In the genomic region with DNA sequence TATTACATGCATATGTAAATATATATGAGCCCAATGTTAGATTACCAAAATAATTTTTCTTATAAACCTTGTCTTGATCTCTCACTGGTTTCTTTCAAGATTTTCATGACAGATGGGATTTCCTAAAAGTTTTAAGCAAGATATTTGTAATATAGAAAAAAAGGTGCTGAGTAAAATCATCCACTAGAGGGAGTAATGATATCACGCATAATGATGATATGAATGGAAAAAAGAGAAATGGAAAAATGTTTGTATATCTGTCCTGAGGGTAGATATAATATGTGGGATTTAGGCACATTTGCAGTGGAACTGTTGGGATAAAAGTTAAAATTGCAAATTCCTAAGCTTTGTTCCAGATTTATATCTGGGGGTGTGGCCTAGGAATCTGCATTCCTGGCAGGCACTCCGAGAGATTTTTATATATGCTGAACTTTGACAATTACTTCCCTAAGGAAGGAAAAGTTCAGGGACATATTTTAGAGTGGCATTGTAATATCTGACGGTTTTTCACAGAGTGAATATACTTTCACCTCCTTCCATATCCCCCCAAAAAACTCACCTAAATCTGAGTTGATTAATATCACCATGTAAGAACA, we compare ENCODE assay signal across 9 cellular contexts.
DNase-seq lines count a peak whose midpoint lies in the region; ATAC-seq and TF ChIP-seq lines count a peak whose summit lies in the region.
"Had no signal": no experiment of that assay in that cellular context is flagged by ENCODE, and none has a peak within 500 bp of the region (broad histone marks: within the 10 kb centered on the region; RNA-seq: fewer than 3 reads in every experiment).

No MANE protein-coding gene starts in this region.

- H3K27ac Mint-ChIP-seq in H9: no peak overlapping the region

- CTCF ChIA-PET in AG04450 (lab: Charles Lee): interaction anchor here (0.7 to 13.3 kb wide), 38 partner anchors 9 to 1543 kb away, joined by 3 to 361 read pairs (median 6); no protein-coding TSS in a partner anchor

- POLR2A ChIA-PET in AG04450 (lab: Yijun Ruan, JAX): no interaction called here

- WGBS in H9 (ENCODE audit: extremely low coverage, insufficient read length, low lambda C conversion rate): no CpG with 5 or more reads among the region's 3 CpGs
- 26 to 31% methylated on average over 3 of the region's 3 CpGs for WGBS in upper lobe of left lung, 2 donors

- H3K18ac ChIP-seq in H9 (ENCODE audit: insufficient read length, low read depth, low read length): no peak overlapping the region

- no peak overlapping the region for H3T11ph ChIP-seq in H9 (ENCODE audit: low read length)

- no peak overlapping the region for H3K4me2 ChIP-seq in H9 (ENCODE audit: insufficient read depth, insufficient read length, low read length)

- H3K27me3 ChIP-seq in AG04450 (ENCODE audit: control insufficient read depth, insufficient read depth, low read length) (no peaks in the 10 kb centered on the region), H9 (ENCODE audit: insufficient read depth, low read length) (no peaks in the 10 kb centered on the region), foreskin keratinocyte (no peaks in the 10 kb centered on the region), upper lobe of left lung (no peaks in the 10 kb centered on the region)

- H3K27me3 Mint-ChIP-seq in H9 (ENCODE audit: low read depth): no peaks in the 10 kb centered on the region
- H3K27me3 Mint-ChIP-seq: dendritic cell treated with granulocyte-macrophage colony-stimulating factor and Interleukin-4, amounts not matched to agents 40 ng/mL and 50 ng/mL, for 4 days had no signal

- no peak overlapping the region for H4K8ac ChIP-seq in H9 (replicated peaks; ENCODE audit: insufficient read length, low read depth, low read length)

- no peak overlapping the region for H4K91ac ChIP-seq in H9 (ENCODE audit: insufficient read length, low read depth, low read length)

- no peak overlapping the region for H2AFZ ChIP-seq in H9 (ENCODE audit: low read length)

- H2BK120ac ChIP-seq in H9 (ENCODE audit: low read depth, low read length, poor library complexity, severe bottlenecking): no peak overlapping the region

- no peak overlapping the region for H3K4me3 Mint-ChIP-seq in H9
- H3K4me3 Mint-ChIP-seq: dendritic cell treated with granulocyte-macrophage colony-stimulating factor and Interleukin-4, amounts not matched to agents 40 ng/mL and 50 ng/mL, for 4 days had no signal

- H3K36me3 ChIP-seq in upper lobe of left lung: no peaks in the 10 kb centered on the region

- no peak overlapping the region for H2BK12ac ChIP-seq in H9 (ENCODE audit: insufficient read length, low read depth, low read length)

- H3K4ac ChIP-seq in H9 (ENCODE audit: low read depth, low read length): no peak overlapping the region

- H3K79me1 ChIP-seq in H9 (ENCODE audit: insufficient read depth, low read depth, low read length, poor library complexity, severe bottlenecking): no peaks in the 10 kb centered on the region

- H2BK15ac ChIP-seq in H9 (ENCODE audit: low read depth, low read length): no peak overlapping the region

- H3K36me3 Mint-ChIP-seq in H9 (ENCODE audit: insufficient read depth in 1 of 3, low read depth in 3 of 3): peaks cover 0 to under 1% (median 0%) of the 10 kb centered on the region in 3 experiments; a peak in 1 of 7 replicates

- no peak overlapping the region for H3K9ac ChIP-seq in H9 (ENCODE audit: extremely low read depth, insufficient read length, low read length)

- no peak overlapping the region for H2BK5ac ChIP-seq in H9 (ENCODE audit: insufficient read length, low read length)

- no peak for TF ChIP-seq POLR2A in upper lobe of left lung (IDR thresholded peaks at IDR 0.05)

- H3K9me3 Mint-ChIP-seq in H9: no peaks in the 10 kb centered on the region
- H3K9me3 Mint-ChIP-seq: dendritic cell treated with granulocyte-macrophage colony-stimulating factor and Interleukin-4, amounts not matched to agents 40 ng/mL and 50 ng/mL, for 4 days had no signal

- no peaks in the 10 kb centered on the region for H4K20me1 ChIP-seq in H9 (ENCODE audit: control insufficient read depth, insufficient read depth, insufficient read length)

- ATAC-seq in SK-N-SH treated with all-trans-retinoic acid at 6 μM for 48 hours (peak; percentile 46; the same call in 2 of the 3 replicates), foreskin keratinocyte (no peak), upper lobe of left lung (ENCODE audit: low FRiP score in 2 of 2) (no peak), GM21529 (IDR thresholded peaks at IDR 0.05; ENCODE audit: unreplicated experiment) (no peak), HG03521 (IDR thresholded peaks at IDR 0.05; ENCODE audit: unreplicated experiment) (no peak), GM19463 (IDR thresholded peaks at IDR 0.05; ENCODE audit: unreplicated experiment) (no peak)

- H3K9me3 ChIP-seq in AG04450 (ENCODE audit: control insufficient read depth, insufficient read depth, low read length) (no peaks in the 10 kb centered on the region), H9 (ENCODE audit: control insufficient read depth, low read depth, low read length) (no peaks in the 10 kb centered on the region), upper lobe of left lung (no peaks in the 10 kb centered on the region)

- H2AK5ac ChIP-seq in H9 (ENCODE audit: insufficient read length, low read length): no peak overlapping the region

- no peaks in the 10 kb centered on the region for H3K79me2 ChIP-seq in H9 (ENCODE audit: insufficient read depth, low read length)

- no peaks in the 10 kb centered on the region for H3K23me2 ChIP-seq in H9 (ENCODE audit: insufficient read length, low read depth, low read length, poor library complexity, severe bottlenecking)

- H3K4me3 ChIP-seq in AG04450 (ENCODE audit: low read depth, low read length) (no peak overlapping the region), upper lobe of left lung (no peak overlapping the region)

- H4K5ac ChIP-seq in H9 (ENCODE audit: insufficient read length, low read depth, low read length): no peak overlapping the region

- no peak overlapping the region for H3K56ac ChIP-seq in H9 (ENCODE audit: insufficient read length, low read depth, low read length)

- no peak overlapping the region for H3K27ac ChIP-seq in AG04450 (ENCODE audit: low read depth, low read length)
- no peak overlapping the region for H3K27ac ChIP-seq in H9 (ENCODE audit: insufficient read length, low read depth, low read length)
- H3K27ac ChIP-seq in foreskin keratinocyte: no peak overlapping the region
- H3K27ac ChIP-seq in upper lobe of left lung: no peak overlapping the region

- H2BK20ac ChIP-seq in H9 (ENCODE audit: low read depth, low read length, poor library complexity, severe bottlenecking): no peak overlapping the region

- no peaks in the 10 kb centered on the region; the same call in 1 of the 2 replicates for H3K4me1 ChIP-seq in H9 (ENCODE audit: insufficient read depth, low read length)
- H3K4me1 ChIP-seq in foreskin keratinocyte: peaks cover 7% of the 10 kb centered on the region
- H3K4me1 ChIP-seq in upper lobe of left lung: peaks cover 19 to 29% (median 23%) of the 10 kb centered on the region in 4 donors

- peaks cover 0 to 4% of the 10 kb centered on the region in 2 experiments; a peak in 1 of 4 replicates for H3K4me1 Mint-ChIP-seq in H9

- DNase-seq in AG04450 (ENCODE audit: low read depth, low spot score) (no peak), H9 (no peak), foreskin keratinocyte (no peak), upper lobe of left lung (no peak)

- TF ChIP-seq CTCF in AG04450 (IDR thresholded peaks at IDR 0.05; ENCODE audit: low read depth, low read length): peak; percentile 71
- peak; percentile 84 for TF ChIP-seq CTCF in H9 (conservative IDR thresholded peaks at IDR 0.05)
- TF ChIP-seq CTCF in foreskin keratinocyte (conservative IDR thresholded peaks at IDR 0.05): peak; percentile 78
- peak in 5 of 6 experiments; percentile 32 to 51 (median 50) for TF ChIP-seq CTCF in upper lobe of left lung (IDR thresholded peaks at IDR 0.05)

- no peak overlapping the region for H3K14ac ChIP-seq in H9 (ENCODE audit: insufficient read depth, low read length)

- no peak for TF ChIP-seq EP300 in upper lobe of left lung (IDR thresholded peaks at IDR 0.05)

- H3K23ac ChIP-seq in H9 (ENCODE audit: insufficient read length, low read depth, low read length): no peak overlapping the region

TF ChIP-seq in SK-N-SH treated with all-trans-retinoic acid at 6 μM for 48 hours, 23 proteins besides CTCF, POLR2A, EP300 and RAD21:
- TF ChIP-seq ZFP30 (CRISPR knock-in tag; IDR thresholded peaks at IDR 0.05) (no peak), GLIS3 (CRISPR knock-in tag; IDR thresholded peaks at IDR 0.05) (no peak)
- TF ChIP-seq, protein P1, sequence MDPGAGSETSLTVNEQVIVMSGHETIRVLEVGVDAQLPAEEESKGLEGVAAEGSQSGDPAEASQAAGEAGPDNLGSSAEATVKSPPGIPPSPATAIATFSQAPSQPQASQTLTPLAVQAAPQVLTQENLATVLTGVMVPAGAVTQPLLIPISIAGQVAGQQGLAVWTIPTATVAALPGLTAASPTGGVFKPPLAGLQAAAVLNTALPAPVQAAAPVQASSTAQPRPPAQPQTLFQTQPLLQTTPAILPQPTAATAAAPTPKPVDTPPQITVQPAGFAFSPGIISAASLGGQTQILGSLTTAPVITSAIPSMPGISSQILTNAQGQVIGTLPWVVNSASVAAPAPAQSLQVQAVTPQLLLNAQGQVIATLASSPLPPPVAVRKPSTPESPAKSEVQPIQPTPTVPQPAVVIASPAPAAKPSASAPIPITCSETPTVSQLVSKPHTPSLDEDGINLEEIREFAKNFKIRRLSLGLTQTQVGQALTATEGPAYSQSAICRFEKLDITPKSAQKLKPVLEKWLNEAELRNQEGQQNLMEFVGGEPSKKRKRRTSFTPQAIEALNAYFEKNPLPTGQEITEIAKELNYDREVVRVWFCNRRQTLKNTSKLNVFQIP (CRISPR knock-in tag; IDR thresholded peaks at IDR 0.05; ENCODE audit: borderline replicate concordance, low read depth): no peak
